Comparison of ENCODE assay signal across 8 cellular contexts in genomic region chr7:104945599-104945956, GRCh38.
DNase-seq lines count a peak whose midpoint lies in the region; ATAC-seq, FAIRE-seq and TF ChIP-seq lines count a peak whose summit lies in the region.

No MANE protein-coding gene starts in this region.

- intact Hi-C loops in Calu3 (cut with micrococcal nuclease; ENCODE audit: unreplicated experiment), result loop anchor here (2.0 kb wide), 1 partner anchor 67 kb away; no protein-coding TSS in a partner anchor
- intact Hi-C loops in pancreas (cut with DNase I), result no loop called here

- no peak overlapping the region for H3K4me3 Mint-ChIP-seq in Calu3 (ENCODE audit: low read depth, unreplicated experiment)

- DNase-seq in Calu3, result no peak
- no peak for DNase-seq in RWPE1 (ENCODE audit: low spot score)
- DNase-seq in pancreas, result no peak
- no peak for DNase-seq in OCI-M2 (lab: John Stamatoyannopoulos, UW; ENCODE audit: unreplicated experiment)
- DNase-seq in NCI-H1105 (lab: John Stamatoyannopoulos, UW), result no peak
- no peak for DNase-seq in NCI-H1436 treated with DMSO at 0.1 percent for 48 hours (lab: John Stamatoyannopoulos, UW)

- H3K36me3 Mint-ChIP-seq in Calu3 (ENCODE audit: insufficient read depth, unreplicated experiment), result peaks cover 18% of the 10 kb centered on the region

- TF ChIP-seq CTCF in Calu3 (IDR thresholded peaks at IDR 0.05; ENCODE audit: unreplicated experiment) (no peak), RWPE1 (conservative IDR thresholded peaks at IDR 0.05; ENCODE audit: low read depth) (no peak), pancreas (IDR thresholded peaks at IDR 0.05) (no peak)

- ATAC-seq in pancreas, result no peak
- no peak for ATAC-seq in HG02885 (IDR thresholded peaks at IDR 0.05; ENCODE audit: poor library complexity, unreplicated experiment)

- no peaks in the 10 kb centered on the region for H3K9me3 Mint-ChIP-seq in Calu3 (ENCODE audit: low read depth, unreplicated experiment)

- peaks cover 25% of the 10 kb centered on the region for H3K4me1 Mint-ChIP-seq in Calu3 (ENCODE audit: low read depth, unreplicated experiment)

- H3K9me3 ChIP-seq in endocrine pancreas (ENCODE audit: control insufficient read depth, low read length) (no peaks in the 10 kb centered on the region), pancreas (no peaks in the 10 kb centered on the region)

- H3K27me3 ChIP-seq in endocrine pancreas (ENCODE audit: control insufficient read depth, insufficient read depth, low read length) (no peaks in the 10 kb centered on the region), pancreas (no peaks in the 10 kb centered on the region)

- CTCF ChIA-PET in Calu3 (lab: Charles Lee) (interaction anchor here (1.0 kb wide), 1 partner anchor 15 kb away, joined by 3 read pairs; no protein-coding TSS in a partner anchor), RWPE1 (lab: Yijun Ruan, JAX) (interaction anchor here (1.0 kb wide), 1 partner anchor 38 kb away, joined by 3 read pairs; no protein-coding TSS in a partner anchor)

- H3K4me3 ChIP-seq in endocrine pancreas (ENCODE audit: control insufficient read depth, insufficient read depth, low read length) (peak overlapping the region; percentile 43), pancreas (no peak overlapping the region)

- H3K9ac ChIP-seq in endocrine pancreas (ENCODE audit: control insufficient read depth, insufficient read depth, low read length), result no peak overlapping the region

- POLR2A ChIA-PET in RWPE1 (lab: Yijun Ruan, JAX; ENCODE audit: low non-redundant PET), result interaction anchor here (0.7 kb wide), 1 partner anchor 40 kb away, joined by 5 read pairs; no protein-coding TSS in a partner anchor

- H3K27ac Mint-ChIP-seq in Calu3 (ENCODE audit: unreplicated experiment), result peak overlapping the region; percentile 95

- H3K27ac ChIP-seq in RWPE1 (peak overlapping the region; percentile 85), pancreas (peak overlapping the region; percentile 72 to 96 (median 84))

- H3K4me1 ChIP-seq in endocrine pancreas (ENCODE audit: control insufficient read depth, insufficient read depth, low read length) (peaks cover 5% of the 10 kb centered on the region), pancreas (peaks cover 10 to 27% (median 25%) of the 10 kb centered on the region in 3 donors)

- H3K27me3 Mint-ChIP-seq in Calu3 (ENCODE audit: unreplicated experiment), result no peaks in the 10 kb centered on the region

- TSS peak; percentile 94 for BruUV-seq in Calu3 (replicated peaks; lab: Mats Ljungman, UMichigan)

- H3K36me3 ChIP-seq in endocrine pancreas (ENCODE audit: control insufficient read depth, insufficient read depth, low read length) (no peaks in the 10 kb centered on the region), pancreas (no peaks in the 10 kb centered on the region)

- no peak for FAIRE-seq in pancreas (lab: Jason Lieb, UNC)
